13 cellular contexts compared by ENCODE assay signal in genomic region chr7:37943905-37944736, GRCh38. TPM values are rescaled to one million over a fixed set of nuclear protein-coding genes. Genes with fewer than 3 reads are reported as not detected.
A peak's percentile ranks its signal among the peaks of the same experiment; 100 is the strongest.
DNase-seq lines count a peak whose midpoint lies in the region; ATAC-seq and TF ChIP-seq lines count a peak whose summit lies in the region.
"Had no signal": no experiment of that assay in that cellular context is flagged by ENCODE, and none has a peak within 500 bp of the region (broad histone marks: within the 10 kb centered on the region; RNA-seq: fewer than 3 reads in every experiment).

No MANE protein-coding gene starts in this region.

- H3K9me3 ChIP-seq in OCI-LY3 (ENCODE audit: insufficient read depth, low read length) = no peaks in the 10 kb centered on the region
- H3K9me3 ChIP-seq in transverse colon = no peaks in the 10 kb centered on the region
- H3K9me3 ChIP-seq: mucosa of descending colon had no signal

- H3K27me3 ChIP-seq in OCI-LY3 (ENCODE audit: low read depth, low read length) (peaks cover 3% of the 10 kb centered on the region; the same call in 1 of the 2 replicates), transverse colon (no peaks in the 10 kb centered on the region)

- TF ChIP-seq POLR2A in transverse colon (IDR thresholded peaks at IDR 0.05) = no peak

- no peak for TF ChIP-seq EP300 in transverse colon (IDR thresholded peaks at IDR 0.05; ENCODE audit: low read depth)

- H3K27ac ChIP-seq in OCI-LY3 (ENCODE audit: low read length) = no peak overlapping the region
- H3K27ac ChIP-seq in transverse colon = peak overlapping the region in 3 of 4 donors; percentile 66 to 75 (median 72)

- no peak for ATAC-seq in activated CD8-positive, alpha-beta T cell treated with anti-CD3 and anti-CD28 coated beads, Interleukin-2, amount 10 ng/mL, durations not matched to agents 7 days and 5 days
- no peak for ATAC-seq in GM21390 (IDR thresholded peaks at IDR 0.05; ENCODE audit: unreplicated experiment)

- WGBS in transverse colon (ENCODE audit: low coverage in 1 of 2), 2 donors = 62 to 70% methylated on average over 8 of the region's 8 CpGs

- no peak overlapping the region; the same call in 1 of the 2 replicates for H2AFZ ChIP-seq in OCI-LY3 (ENCODE audit: low read depth, low read length)

- POLR2A ChIA-PET in activated CD8-positive, alpha-beta T cell treated with anti-CD3 and anti-CD28 coated beads, Interleukin-2, amount 10 ng/mL, durations not matched to agents 7 days and 5 days (lab: Charles Lee) = no interaction called here

- H3K79me2 ChIP-seq in OCI-LY3 (ENCODE audit: low read length) = no peaks in the 10 kb centered on the region

- no peak overlapping the region for H3K9ac ChIP-seq in OCI-LY3 (ENCODE audit: low read length)

- H3K4me3 ChIP-seq in OCI-LY3 (ENCODE audit: low read length) (peak overlapping the region; percentile 25; the same call in 1 of the 2 replicates), transverse colon (no peak overlapping the region)
- H3K4me3 ChIP-seq: mucosa of descending colon had no signal

- H3K27ac Mint-ChIP-seq in activated CD8-positive, alpha-beta T cell treated with anti-CD3 and anti-CD28 coated beads, Interleukin-2, amount 10 ng/mL, durations not matched to agents 7 days and 5 days = no peak overlapping the region

- H3K36me3 ChIP-seq in OCI-LY3 (replicated peaks; ENCODE audit: low read depth, low read length) (no peaks in the 10 kb centered on the region), transverse colon (no peaks in the 10 kb centered on the region)

- H3K4me3 Mint-ChIP-seq in activated CD8-positive, alpha-beta T cell treated with anti-CD3 and anti-CD28 coated beads, Interleukin-2, amount 10 ng/mL, durations not matched to agents 7 days and 5 days = no peak overlapping the region

- CTCF ChIA-PET in activated CD8-positive, alpha-beta T cell treated with anti-CD3 and anti-CD28 coated beads, Interleukin-2, amount 10 ng/mL, durations not matched to agents 7 days and 5 days (lab: Charles Lee) = no interaction called here

- intact Hi-C loops in transverse colon (cut with DNase I; ENCODE audit: low total_unique reads) = no loop called here

- H3K4me1 Mint-ChIP-seq in activated CD8-positive, alpha-beta T cell treated with anti-CD3 and anti-CD28 coated beads, Interleukin-2, amount 10 ng/mL, durations not matched to agents 7 days and 5 days (ENCODE audit: low read depth) = no peaks in the 10 kb centered on the region

- H4K20me1 ChIP-seq in OCI-LY3 (ENCODE audit: insufficient read depth, low read length) = no peaks in the 10 kb centered on the region

- no peaks in the 10 kb centered on the region for H3K27me3 Mint-ChIP-seq in activated CD8-positive, alpha-beta T cell treated with anti-CD3 and anti-CD28 coated beads, Interleukin-2, amount 10 ng/mL, durations not matched to agents 7 days and 5 days (ENCODE audit: low read depth)

- in situ Hi-C loops in transverse colon (cut with MboI; ENCODE audit: low pct_ligation_motif_present in 1 of 4, low pct_unique_long_range_greater_than_20kb in 1 of 4, low sequenced_read_pairs in 3 of 4) = no loop called here

- H3K4me1 ChIP-seq in OCI-LY3 (ENCODE audit: low read length) = peaks cover 13% of the 10 kb centered on the region
- H3K4me1 ChIP-seq in transverse colon = peaks cover 0 to 28% (median 9%) of the 10 kb centered on the region in 4 donors

- DNase-seq in NCI-H2171 treated with DMSO at 0.1 percent for 48 hours (lab: John Stamatoyannopoulos, UW) (peak; percentile 39), NCI-H2171 (lab: John Stamatoyannopoulos, UW) (no peak), hippocampal formation (lab: John Stamatoyannopoulos, UW) (peak; percentile 3 to 37), transverse colon (no peak), NCI-H128 (lab: John Stamatoyannopoulos, UW; ENCODE audit: unreplicated experiment) (no peak)
- no peak for DNase-seq in activated CD8-positive, alpha-beta T cell treated with anti-CD3 and anti-CD28 coated beads, Interleukin-2, amount 10 ng/mL, durations not matched to agents 7 days and 5 days
- DNase-seq: ACHN; mucosa of descending colon; NCI-H2029 treated with DMSO at 0.1 percent for 48 hours; stimulated activated CD4-positive, alpha-beta T cell treated with anti-CD3 and anti-CD28 coated beads, Interleukin-4, amount 100 ng/mL, for 24 hours had no signal

- H3K4me2 ChIP-seq in OCI-LY3 (ENCODE audit: low read length) = peak overlapping the region; percentile 51; the same call in 1 of the 2 replicates

- no peak for TF ChIP-seq CTCF in OCI-LY3 (IDR thresholded peaks at IDR 0.05; ENCODE audit: low read depth, low read length)
- no peak for TF ChIP-seq CTCF in transverse colon (IDR thresholded peaks at IDR 0.05)

- no peaks in the 10 kb centered on the region for H3K9me3 Mint-ChIP-seq in activated CD8-positive, alpha-beta T cell treated with anti-CD3 and anti-CD28 coated beads, Interleukin-2, amount 10 ng/mL, durations not matched to agents 7 days and 5 days (ENCODE audit: insufficient read depth)

- no peaks in the 10 kb centered on the region for H3K36me3 Mint-ChIP-seq in activated CD8-positive, alpha-beta T cell treated with anti-CD3 and anti-CD28 coated beads, Interleukin-2, amount 10 ng/mL, durations not matched to agents 7 days and 5 days (ENCODE audit: low read depth)

RNA-seq across cellular contexts. Expression of gene EPDR1, which starts 23.7 kb away (rescaled TPM):
- total RNA-seq in transverse colon = 10 to 100 TPM; 19.1 to 47.0 (median 28.2) TPM
- 1 to 10 TPM in 1 of 2 experiments, under 1 TPM in 1; 0.52 to 1.0 TPM for total RNA-seq in activated CD8-positive, alpha-beta T cell treated with anti-CD3 and anti-CD28 coated beads, Interleukin-2, amount 10 ng/mL, durations not matched to agents 7 days and 5 days

RNA-seq across cellular contexts. Expression of gene SFRP4, which starts 27.5 kb away (rescaled TPM):
- total RNA-seq in transverse colon = 1 to 10 TPM in 1 of 4 donors, under 1 TPM in 2, not detected in 1; 0.41 to 1.8 (median 0.64) TPM
- total RNA-seq in activated CD8-positive, alpha-beta T cell treated with anti-CD3 and anti-CD28 coated beads, Interleukin-2, amount 10 ng/mL, durations not matched to agents 7 days and 5 days = not detected
- total RNA-seq: activated CD8-positive, alpha-beta memory T cell treated with anti-CD3 and anti-CD28 coated beads for 36 hours had no signal

Comparison
In these comparisons a context has a peak if more than half of its experiments do, and no peak if none do; other contexts are left out.
1. DNase-seq: peak in NCI-H2171 treated with DMSO at 0.1 percent for 48 hours (single experiment) and hippocampal formation (2 of 2); none in NCI-H2171 (single experiment), transverse colon (single experiment), NCI-H128 (single experiment) and activated CD8-positive, alpha-beta T cell treated with anti-CD3 and anti-CD28 coated beads, Interleukin-2, amount 10 ng/mL, durations not matched to agents 7 days and 5 days (single experiment).
2. RNA of gene EPDR1, which starts 23.7 kb away (total RNA-seq): 19.1 to 47.0 TPM in transverse colon; 0.52 to 1.0 TPM in activated CD8-positive, alpha-beta T cell treated with anti-CD3 and anti-CD28 coated beads, Interleukin-2, amount 10 ng/mL, durations not matched to agents 7 days and 5 days; every median in the first group is over 4 times any median in the second.